Comparison of ENCODE assay signal across 1 cellular context in genomic region chr20:41023549-41023948, GRCh38.
TF ChIP-seq lines count a peak whose summit lies in the region.

No MANE protein-coding gene starts in this region.

TF ChIP-seq in K562, 482 proteins besides CTCF, POLR2A, EP300 and RAD21 (continued from another document):
- TF ChIP-seq, protein P1, sequence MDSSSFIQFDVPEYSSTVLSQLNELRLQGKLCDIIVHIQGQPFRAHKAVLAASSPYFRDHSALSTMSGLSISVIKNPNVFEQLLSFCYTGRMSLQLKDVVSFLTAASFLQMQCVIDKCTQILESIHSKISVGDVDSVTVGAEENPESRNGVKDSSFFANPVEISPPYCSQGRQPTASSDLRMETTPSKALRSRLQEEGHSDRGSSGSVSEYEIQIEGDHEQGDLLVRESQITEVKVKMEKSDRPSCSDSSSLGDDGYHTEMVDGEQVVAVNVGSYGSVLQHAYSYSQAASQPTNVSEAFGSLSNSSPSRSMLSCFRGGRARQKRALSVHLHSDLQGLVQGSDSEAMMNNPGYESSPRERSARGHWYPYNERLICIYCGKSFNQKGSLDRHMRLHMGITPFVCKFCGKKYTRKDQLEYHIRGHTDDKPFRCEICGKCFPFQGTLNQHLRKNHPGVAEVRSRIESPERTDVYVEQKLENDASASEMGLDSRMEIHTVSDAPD (CRISPR knock-in tag; IDR thresholded peaks at IDR 0.05) = no peak
- no peak for TF ChIP-seq HNRNPLL (IDR thresholded peaks at IDR 0.05; ENCODE audit: low read depth, low read length, poor library complexity, severe bottlenecking)
- no peak for TF ChIP-seq MCM7 (IDR thresholded peaks at IDR 0.05)
- no peak for TF ChIP-seq ZNF583 (CRISPR knock-in tag; IDR thresholded peaks at IDR 0.05)
- no peak for TF ChIP-seq ZNF324 (CRISPR knock-in tag; IDR thresholded peaks at IDR 0.05)
- no peak for TF ChIP-seq RREB1 (CRISPR knock-in tag; IDR thresholded peaks at IDR 0.05)
- TF ChIP-seq RBM39 (optimal IDR thresholded peaks at IDR 0.05; ENCODE audit: low read depth, low read length) = no peak
- TF ChIP-seq NFIC (IDR thresholded peaks at IDR 0.05) = peak; percentile 28; the same call in 1 of the 2 replicates
- no peak for TF ChIP-seq C11orf30 (IDR thresholded peaks at IDR 0.05; ENCODE audit: low read depth)
- TF ChIP-seq, protein P2, sequence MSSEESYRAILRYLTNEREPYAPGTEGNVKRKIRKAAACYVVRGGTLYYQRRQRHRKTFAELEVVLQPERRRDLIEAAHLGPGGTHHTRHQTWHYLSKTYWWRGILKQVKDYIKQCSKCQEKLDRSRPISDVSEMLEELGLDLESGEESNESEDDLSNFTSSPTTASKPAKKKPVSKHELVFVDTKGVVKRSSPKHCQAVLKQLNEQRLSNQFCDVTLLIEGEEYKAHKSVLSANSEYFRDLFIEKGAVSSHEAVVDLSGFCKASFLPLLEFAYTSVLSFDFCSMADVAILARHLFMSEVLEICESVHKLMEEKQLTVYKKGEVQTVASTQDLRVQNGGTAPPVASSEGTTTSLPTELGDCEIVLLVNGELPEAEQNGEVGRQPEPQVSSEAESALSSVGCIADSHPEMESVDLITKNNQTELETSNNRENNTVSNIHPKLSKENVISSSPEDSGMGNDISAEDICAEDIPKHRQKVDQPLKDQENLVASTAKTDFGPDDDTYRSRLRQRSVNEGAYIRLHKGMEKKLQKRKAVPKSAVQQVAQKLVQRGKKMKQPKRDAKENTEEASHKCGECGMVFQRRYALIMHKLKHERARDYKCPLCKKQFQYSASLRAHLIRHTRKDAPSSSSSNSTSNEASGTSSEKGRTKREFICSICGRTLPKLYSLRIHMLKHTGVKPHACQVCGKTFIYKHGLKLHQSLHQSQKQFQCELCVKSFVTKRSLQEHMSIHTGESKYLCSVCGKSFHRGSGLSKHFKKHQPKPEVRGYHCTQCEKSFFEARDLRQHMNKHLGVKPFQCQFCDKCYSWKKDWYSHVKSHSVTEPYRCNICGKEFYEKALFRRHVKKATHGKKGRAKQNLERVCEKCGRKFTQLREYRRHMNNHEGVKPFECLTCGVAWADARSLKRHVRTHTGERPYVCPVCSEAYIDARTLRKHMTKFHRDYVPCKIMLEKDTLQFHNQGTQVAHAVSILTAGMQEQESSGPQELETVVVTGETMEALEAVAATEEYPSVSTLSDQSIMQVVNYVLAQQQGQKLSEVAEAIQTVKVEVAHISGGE (CRISPR knock-in tag; IDR thresholded peaks at IDR 0.05) = no peak
- TF ChIP-seq KLF16 (IDR thresholded peaks at IDR 0.05) = peak; percentile 34; the same call in 1 of the 2 replicates
- 0 out of 4 replicates have a peak, but pooled peaks of 1 of the 2 experiments have one; percentile 7 for TF ChIP-seq TBL1XR1 (IDR thresholded peaks at IDR 0.05; ENCODE audit: low read length in 2 of 2)
- TF ChIP-seq FOXM1 (IDR thresholded peaks at IDR 0.05; ENCODE audit: low read depth) = peak; percentile 43
- no peak for TF ChIP-seq FOXM1 (CRISPR knock-in tag; IDR thresholded peaks at IDR 0.05; ENCODE audit: low read depth)
- TF ChIP-seq PURB (CRISPR knock-in tag; IDR thresholded peaks at IDR 0.05; ENCODE audit: low read depth) = no peak
- TF ChIP-seq CREB3L1 (IDR thresholded peaks at IDR 0.05; ENCODE audit: borderline replicate concordance, low read depth) = no peak
- no peak for TF ChIP-seq SP2 (IDR thresholded peaks at IDR 0.05; ENCODE audit: extremely low read depth, low read depth, low read length, poor library complexity, severe bottlenecking)
- no peak for TF ChIP-seq DDX20 (tag; IDR thresholded peaks at IDR 0.05; ENCODE audit: low read depth)
- no peak for TF ChIP-seq NFYB (IDR thresholded peaks at IDR 0.05; ENCODE audit: extremely low read depth, insufficient read length)
- no peak for TF ChIP-seq ESRRA (IDR thresholded peaks at IDR 0.05; ENCODE audit: borderline replicate concordance, low read depth)
- no peak for TF ChIP-seq SREBF2 (CRISPR knock-in tag; IDR thresholded peaks at IDR 0.05)
- TF ChIP-seq TAF7 (tag; IDR thresholded peaks at IDR 0.05) = no peak
- TF ChIP-seq, protein P3, sequence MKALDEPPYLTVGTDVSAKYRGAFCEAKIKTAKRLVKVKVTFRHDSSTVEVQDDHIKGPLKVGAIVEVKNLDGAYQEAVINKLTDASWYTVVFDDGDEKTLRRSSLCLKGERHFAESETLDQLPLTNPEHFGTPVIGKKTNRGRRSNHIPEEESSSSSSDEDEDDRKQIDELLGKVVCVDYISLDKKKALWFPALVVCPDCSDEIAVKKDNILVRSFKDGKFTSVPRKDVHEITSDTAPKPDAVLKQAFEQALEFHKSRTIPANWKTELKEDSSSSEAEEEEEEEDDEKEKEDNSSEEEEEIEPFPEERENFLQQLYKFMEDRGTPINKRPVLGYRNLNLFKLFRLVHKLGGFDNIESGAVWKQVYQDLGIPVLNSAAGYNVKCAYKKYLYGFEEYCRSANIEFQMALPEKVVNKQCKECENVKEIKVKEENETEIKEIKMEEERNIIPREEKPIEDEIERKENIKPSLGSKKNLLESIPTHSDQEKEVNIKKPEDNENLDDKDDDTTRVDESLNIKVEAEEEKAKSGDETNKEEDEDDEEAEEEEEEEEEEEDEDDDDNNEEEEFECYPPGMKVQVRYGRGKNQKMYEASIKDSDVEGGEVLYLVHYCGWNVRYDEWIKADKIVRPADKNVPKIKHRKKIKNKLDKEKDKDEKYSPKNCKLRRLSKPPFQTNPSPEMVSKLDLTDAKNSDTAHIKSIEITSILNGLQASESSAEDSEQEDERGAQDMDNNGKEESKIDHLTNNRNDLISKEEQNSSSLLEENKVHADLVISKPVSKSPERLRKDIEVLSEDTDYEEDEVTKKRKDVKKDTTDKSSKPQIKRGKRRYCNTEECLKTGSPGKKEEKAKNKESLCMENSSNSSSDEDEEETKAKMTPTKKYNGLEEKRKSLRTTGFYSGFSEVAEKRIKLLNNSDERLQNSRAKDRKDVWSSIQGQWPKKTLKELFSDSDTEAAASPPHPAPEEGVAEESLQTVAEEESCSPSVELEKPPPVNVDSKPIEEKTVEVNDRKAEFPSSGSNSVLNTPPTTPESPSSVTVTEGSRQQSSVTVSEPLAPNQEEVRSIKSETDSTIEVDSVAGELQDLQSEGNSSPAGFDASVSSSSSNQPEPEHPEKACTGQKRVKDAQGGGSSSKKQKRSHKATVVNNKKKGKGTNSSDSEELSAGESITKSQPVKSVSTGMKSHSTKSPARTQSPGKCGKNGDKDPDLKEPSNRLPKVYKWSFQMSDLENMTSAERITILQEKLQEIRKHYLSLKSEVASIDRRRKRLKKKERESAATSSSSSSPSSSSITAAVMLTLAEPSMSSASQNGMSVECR (CRISPR knock-in tag; IDR thresholded peaks at IDR 0.05) = no peak
- peak; percentile 68 for TF ChIP-seq MTA2 (IDR thresholded peaks at IDR 0.05; ENCODE audit: low read depth)
- TF ChIP-seq SAFB (IDR thresholded peaks at IDR 0.05; ENCODE audit: borderline replicate concordance, low read depth, low read length) = no peak
- no peak for TF ChIP-seq ETS2 (tag; IDR thresholded peaks at IDR 0.05; ENCODE audit: borderline replicate concordance, poor library complexity, severe bottlenecking)
- TF ChIP-seq ATF7 (IDR thresholded peaks at IDR 0.05) = no peak
- no peak for TF ChIP-seq SRSF7 (optimal IDR thresholded peaks at IDR 0.05; ENCODE audit: low read depth, low read length)
- TF ChIP-seq JUND (IDR thresholded peaks at IDR 0.05; ENCODE audit: borderline replicate concordance, low read depth, low read length) = no peak
- no peak for TF ChIP-seq JUND (tag; IDR thresholded peaks at IDR 0.05; ENCODE audit: borderline replicate concordance, low read depth, low read length)
- TF ChIP-seq IRF2 (CRISPR knock-in tag; IDR thresholded peaks at IDR 0.05) = no peak
